Comparison of ENCODE assay signal across 26 cellular contexts in genomic region chr10:10967502-10967901, GRCh38. TPM values are rescaled to one million over a fixed set of nuclear protein-coding genes. Genes with fewer than 3 reads are reported as not detected.
"Had no signal": no experiment of that assay in that cellular context is flagged by ENCODE, and none has a peak within 500 bp of the region (broad histone marks: within the 10 kb centered on the region; RNA-seq: fewer than 3 reads in every experiment).

No MANE protein-coding gene starts in this region.

- H3K9ac ChIP-seq: KMS-11 had no signal

- H3K4me3 ChIP-seq: adrenal gland, body of pancreas, Peyer's patch, SK-N-MC had no signal

- H3K4me2 ChIP-seq: KMS-11 had no signal

- ATAC-seq: activated CD8-positive, alpha-beta T cell treated with anti-CD3 and anti-CD28 coated beads, Interleukin-2, amount 10 ng/mL, durations not matched to agents 7 days and 5 days; activated naive CD4-positive, alpha-beta T cell treated with anti-CD3 and anti-CD28 coated beads, Interleukin-2, amount 50 U/mL, for 72 hours; activated T-cell treated with anti-CD3 and anti-CD28 coated beads, Interleukin-2, amount 50 U/mL, for 4 hours; body of pancreas; PC-3 had no signal

- H3K27me3 ChIP-seq: adrenal gland, body of pancreas, Peyer's patch had no signal

- H3K36me3 ChIP-seq: adrenal gland, Peyer's patch, WERI-Rb-1 had no signal

- DNase-seq: activated CD4-positive, alpha-beta T cell treated with anti-CD3 and anti-CD28 coated beads, Interleukin-2, amount 10 ng/mL, durations not matched to agents 24 days and 14 days; activated CD4-positive, alpha-beta T cell treated with anti-CD3 and anti-CD28 coated beads, Interleukin-2, amount 50 U/mL, for 48 hours; activated CD4-positive, CD25-positive, alpha-beta regulatory T cell; activated CD8-positive, alpha-beta memory T cell treated with anti-CD3 and anti-CD28 coated beads, Interleukin-2, amount 50 U/mL, for 4 hours; activated CD8-positive, alpha-beta T cell treated with anti-CD3 and anti-CD28 coated beads, Interleukin-2, amount 10 ng/mL, durations not matched to agents 7 days and 5 days; activated gamma-delta T cell treated with Interleukin-2 at 50 U/mL for 16 hours; activated naive CD4-positive, alpha-beta T cell treated with anti-CD3 and anti-CD28 coated beads for 36 hours; activated T-cell treated with anti-CD3 and anti-CD28 coated beads for 4 hours; activated T-cell treated with anti-CD3 and anti-CD28 coated beads, Interleukin-2, amount 50 U/mL, for 4 hours; adrenal gland; MM.1S; MV-4-11; NCI-H1092; NCI-H1436 treated with DMSO at 0.1 percent for 48 hours; NCI-H1694 treated with DMSO at 0.1 percent for 48 hours; NCI-H2029; NCI-H345; PC-3; Peyer's patch; RPMI8226; T1000; WERI-Rb-1 had no signal

- H3K9me3 ChIP-seq: adrenal gland, body of pancreas, Peyer's patch had no signal

- H3K27ac ChIP-seq: adrenal gland, body of pancreas, KMS-11, Peyer's patch, SK-N-MC, WERI-Rb-1 had no signal

- H3K4me1 ChIP-seq: adrenal gland, body of pancreas, Peyer's patch had no signal

RNA-seq across cellular contexts. Expression of gene CELF2, which starts 50.2 kb away (rescaled TPM):
- total RNA-seq: PC-3 had no signal
